In genomic region chr6:119310486-119311036, GRCh38 we compare ENCODE assay signal across 10 cellular contexts. TPM values are rescaled to one million over a fixed set of nuclear protein-coding genes. Genes with fewer than 3 reads are reported as not detected.
DNase-seq lines count a peak whose midpoint lies in the region; ATAC-seq, FAIRE-seq and TF ChIP-seq lines count a peak whose summit lies in the region.
"Had no signal": no experiment of that assay in that cellular context is flagged by ENCODE, and none has a peak within 500 bp of the region (broad histone marks: within the 10 kb centered on the region; RNA-seq: fewer than 3 reads in every experiment).

No MANE protein-coding gene starts in this region.

- H3K9me3 ChIP-seq in K562 (replicated peaks; ENCODE audit: control insufficient read depth, insufficient read depth, low read depth, low read length) (no peaks in the 10 kb centered on the region), right lobe of liver (no peaks in the 10 kb centered on the region)

- H3K79me2 ChIP-seq in K562 (ENCODE audit: control insufficient read depth, insufficient read depth, low read length): peaks cover 99% of the 10 kb centered on the region

- no peak; a peak in 1 of 6 replicates for TF ChIP-seq CTCF in K562 (IDR thresholded peaks at IDR 0.05 in 2 of 3, conservative IDR thresholded peaks at IDR 0.05 in 1 of 3; ENCODE audit: insufficient read depth in 2 of 3, low read depth in 1 of 3, low read length in 3 of 3)
- TF ChIP-seq CTCF in right lobe of liver (IDR thresholded peaks at IDR 0.05): no peak

- peak overlapping the region; percentile 10; the same call in 1 of the 2 replicates for H2AFZ ChIP-seq in K562 (ENCODE audit: low read depth, low read length)

- TF ChIP-seq RAD21 in K562 (CRISPR knock-in tag; conservative IDR thresholded peaks at IDR 0.05 in 1 of 2, IDR thresholded peaks at IDR 0.05 in 1 of 2): peak in 1 of 2 experiments; percentile 13; a peak in 1 of 4 replicates

- in situ Hi-C loops in K562 (cut with MboI): no loop called here

- H3K9me1 ChIP-seq in K562 (ENCODE audit: control insufficient read depth, insufficient read depth, low read length): no peaks in the 10 kb centered on the region

- H3K4me3 ChIP-seq in K562 (no peak overlapping the region), right lobe of liver (no peak overlapping the region)

- no peak for TF ChIP-seq POLR2A in K562 (conservative IDR thresholded peaks at IDR 0.05)
- TF ChIP-seq POLR2A in right lobe of liver (IDR thresholded peaks at IDR 0.05): no peak

- H3K9ac ChIP-seq in K562 (ENCODE audit: insufficient read depth in 1 of 2, low read depth in 2 of 2, low read length in 2 of 2): peak overlapping the region in 1 of 2 experiments; percentile 62; a peak in 2 of 4 replicates

- FAIRE-seq in K562 (lab: Jason Lieb, UNC): no peak

- peak overlapping the region; percentile 91 for H3K27ac ChIP-seq in K562 (ENCODE audit: extremely low read depth, low read depth, low read length)
- peak overlapping the region in 2 of 3 donors; percentile 10 to 35 for H3K27ac ChIP-seq in right lobe of liver

- CTCF ChIA-PET in K562 (lab: Yijun Ruan, JAX; ENCODE audit: low intra/inter-chr PET ratio): no interaction called here

- no TSS peak for BruUV-seq in K562 (replicated peaks; lab: Mats Ljungman, UMichigan)

- TF ChIP-seq EP300 in K562 (IDR thresholded peaks at IDR 0.05; ENCODE audit: low read length): no peak

- H3K4me1 ChIP-seq in K562 (replicated peaks in 1 of 2; ENCODE audit: control insufficient read depth in 2 of 2, insufficient read depth in 2 of 2, low read length in 2 of 2) (peaks cover 47 to 96% of the 10 kb centered on the region in 2 experiments), right lobe of liver (peaks cover 0 to 60% (median 4%) of the 10 kb centered on the region in 4 donors)

- DNase-seq in A172 (ENCODE audit: low spot score) (peak; percentile 8), HT-29 (ENCODE audit: low spot score) (peak; percentile 9), K562 (ENCODE audit: extremely low read depth in 1 of 4, low spot score in 3 of 4) (peak in 1 of 4 experiments; percentile 64), right lobe of liver (no peak), NCI-H526 treated with DMSO at 0.1 percent for 48 hours (lab: John Stamatoyannopoulos, UW) (no peak), HK-2 (ENCODE audit: unreplicated experiment) (no peak), anterior cingulate cortex (lab: John Stamatoyannopoulos, UW) (no peak)
- DNase-seq: activated CD4-positive, alpha-beta T cell treated with anti-CD3 and anti-CD28 coated beads, Interleukin-2, amount 50 U/mL, for 1 hour; CD8-positive, alpha-beta T cell had no signal

- no peaks in the 10 kb centered on the region; the same call in 1 of the 2 replicates for H4K20me1 ChIP-seq in K562 (replicated peaks; ENCODE audit: control insufficient read depth, insufficient read depth, low read length)

- H3K36me3 ChIP-seq in K562 (ENCODE audit: control insufficient read depth, insufficient read depth, low read length) (peaks cover 71% of the 10 kb centered on the region), right lobe of liver (peaks cover 0 to 4% (median 2%) of the 10 kb centered on the region in 4 donors)

- POLR2A ChIA-PET in K562 (lab: Yijun Ruan, JAX): interaction anchor here (1.2 to 1.6 kb wide), 5 partner anchors 9 to 36 kb away, joined by 3 to 8 read pairs (median 4); no protein-coding TSS in a partner anchor

- H3K27me3 ChIP-seq in K562 (ENCODE audit: control insufficient read depth in 2 of 2, insufficient read depth in 2 of 2, low read length in 2 of 2): no peaks in the 10 kb centered on the region
- H3K27me3 ChIP-seq in right lobe of liver: no peaks in the 10 kb centered on the region

- peak overlapping the region; percentile 56 for H3K4me2 ChIP-seq in K562 (ENCODE audit: insufficient read depth, low read length)

- WGBS in K562 (ENCODE audit: insufficient coverage, low coverage, missing lambda C conversion rate): 26% methylated on average over 8 of the region's 8 CpGs
- WGBS in right lobe of liver (ENCODE audit: insufficient coverage, low coverage, low lambda C conversion rate, missing lambda C conversion rate): 66% methylated on average over 8 of the region's 8 CpGs

- intact Hi-C loops in K562 (cut with micrococcal nuclease): loop anchor here (5.0 kb wide), 1 partner anchor 173 kb away; no protein-coding TSS in a partner anchor
- intact Hi-C loops in right lobe of liver (cut with DNase I): no loop called here

- ATAC-seq in K562: peak; percentile 4; the same call in 1 of the 3 replicates
- peak; percentile 33 to 75 (median 43) for ATAC-seq in right lobe of liver
- ATAC-seq in GM21737 (IDR thresholded peaks at IDR 0.05; ENCODE audit: unreplicated experiment): no peak
- ATAC-seq: CD8-positive, alpha-beta T cell had no signal

TF ChIP-seq in K562, 482 proteins besides CTCF, POLR2A, EP300 and RAD21 (continues in another document):
- TF ChIP-seq PCBP1 (IDR thresholded peaks at IDR 0.05; ENCODE audit: low read depth, low read length, poor library complexity, severe bottlenecking): no peak
- no peak for TF ChIP-seq ZNF431 (CRISPR knock-in tag; IDR thresholded peaks at IDR 0.05)
- no peak for TF ChIP-seq DNMT1 (IDR thresholded peaks at IDR 0.05)
- no peak; the same call in 1 of the 2 replicates for TF ChIP-seq JUN (IDR thresholded peaks at IDR 0.05; ENCODE audit: borderline replicate concordance, low read depth, low read length)
- TF ChIP-seq JUN (CRISPR knock-in tag; IDR thresholded peaks at IDR 0.05; ENCODE audit: borderline replicate concordance): 0 out of 2 replicates have a peak, but pooled peaks have one; percentile 51
- TF ChIP-seq ZFX (CRISPR knock-in tag; IDR thresholded peaks at IDR 0.05): peak; percentile 25; the same call in 1 of the 2 replicates
- TF ChIP-seq MED1 (CRISPR knock-in tag; IDR thresholded peaks at IDR 0.05; ENCODE audit: borderline replicate concordance): no peak
- TF ChIP-seq EHMT2 (IDR thresholded peaks at IDR 0.05): peak; percentile 67; the same call in 1 of the 2 replicates
- TF ChIP-seq CHD4 (IDR thresholded peaks at IDR 0.05; ENCODE audit: insufficient read depth, insufficient replicate concordance, low read depth, low read length, poor library complexity, severe bottlenecking): no peak
- TF ChIP-seq BRD4 (IDR thresholded peaks at IDR 0.05): peak; percentile 45; the same call in 1 of the 2 replicates
- TF ChIP-seq AFF4 (CRISPR knock-in tag; IDR thresholded peaks at IDR 0.05): no peak
- TF ChIP-seq ZFPM2 (CRISPR knock-in tag; IDR thresholded peaks at IDR 0.05): no peak
- TF ChIP-seq JUNB (CRISPR knock-in tag; conservative IDR thresholded peaks at IDR 0.05): no peak
- 0 out of 2 replicates have a peak, but pooled peaks have one; percentile 9 for TF ChIP-seq STAT5A (IDR thresholded peaks at IDR 0.05; ENCODE audit: borderline replicate concordance, low read length)

RNA-seq across cellular contexts. Expression of gene MAN1A1, which starts 39.0 kb away (rescaled TPM):
- 5.7 and 6.3 TPM in 2 replicates for total RNA-seq in A172 (2014; rRNA removed; shearing (Covaris generic))
- 16.1 and 17.9 TPM in 2 replicates for total RNA-seq in HT-29 (2014; rRNA removed; shearing (Covaris generic))
- total RNA-seq in K562 (2011; cell fraction: chromatin; rRNA removed; ENCODE audit: low replicate concordance): 34.5 and 78.1 TPM in 2 replicates
- 44.4 and 48.3 TPM in 2 replicates for total RNA-seq in K562 (2011; cell fraction: nucleolus; rRNA removed)
- 69.6 and 93.7 TPM in 2 replicates for total RNA-seq in K562 (2011; cell fraction: nucleoplasm; rRNA removed)
- total RNA-seq in K562 (2014; rRNA removed) (74.9 and 77.6 TPM in 2 replicates), K562 (2014; rRNA removed; fragmentation: Illumina TruSeq; extraction: Trizol) (68.7 and 75.4 TPM in 2 replicates), K562 (2015; rRNA removed; fragmentation: Illumina TruSeq; extraction: Trizol) (51.1 and 55.2 TPM in 2 replicates), K562 (2021) (75.0 and 78.4 TPM in 2 replicates), right lobe of liver (100 to 1,000 TPM; 109 to 191 (median 139) TPM)
- polyA plus RNA-seq in K562 (2011; rRNA removed) (33.3 and 59.7 TPM in 2 replicates), K562 (2014; fragmentation: Illumina TruSeq; extraction: Trizol) (50.5 and 62.6 TPM in 2 replicates), K562 (2014; fragmentation: Nextera tagmentation; extraction: Ambion mirVana) (10 to 100 TPM; 24.5 to 27.7 TPM), K562 (2014; rRNA removed) (47.5 and 48.7 TPM in 2 replicates)
- polyA plus RNA-seq in K562 (2011; cell fraction: cytosol; rRNA removed): 15.3 and 17.2 TPM in 2 replicates
- polyA plus RNA-seq in K562 (2011; cell fraction: nucleus; rRNA removed): 12.3 and 13.9 TPM in 2 replicates
- 44.4 and 59.0 TPM in 2 replicates for polyA plus RNA-seq in K562 (2012)
- 39.6 and 50.2 TPM in 2 replicates for polyA minus RNA-seq in K562 (2011; rRNA and poly(A)+ RNA removed)
- 22.8 and 28.5 TPM in 2 replicates for polyA minus RNA-seq in K562 (2011; cell fraction: cytosol; rRNA and poly(A)+ RNA removed)
- polyA minus RNA-seq in K562 (2011; cell fraction: nucleus; rRNA and poly(A)+ RNA removed): 26.5 and 34.9 TPM in 2 replicates

Comparison
In these comparisons a context has a peak if more than half of its experiments do, and no peak if none do; other contexts are left out.
1. DNase-seq: peak in A172 (single experiment) and HT-29 (single experiment); none in right lobe of liver (0 of 3), NCI-H526 treated with DMSO at 0.1 percent for 48 hours (single experiment), HK-2 (single experiment) and anterior cingulate cortex (0 of 58).